In the genomic region with DNA sequence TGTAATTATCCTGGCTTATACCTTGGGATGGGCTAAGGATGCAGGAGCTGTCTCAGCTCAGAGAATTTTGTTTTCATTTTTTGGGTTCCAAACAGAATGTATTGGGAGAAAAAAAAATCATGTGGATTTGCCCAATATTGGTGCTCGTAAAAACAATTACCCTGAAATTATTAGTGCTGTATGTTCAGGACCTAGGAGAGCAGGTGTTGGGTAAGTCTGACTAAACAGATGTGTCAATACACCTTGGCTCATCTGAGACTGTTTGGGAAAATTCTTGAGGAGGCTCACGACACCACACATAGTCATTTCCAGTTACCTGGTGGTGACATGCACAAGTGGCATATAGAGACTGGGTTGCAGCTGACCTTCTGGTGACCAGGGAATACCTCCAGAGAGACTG, we compare ENCODE assay signal across 21 cellular contexts.
"Had no signal": no experiment of that assay in that cellular context is flagged by ENCODE, and none has a peak within 500 bp of the region (broad histone marks: within the 10 kb centered on the region; RNA-seq: fewer than 3 reads in every experiment).

No MANE protein-coding gene starts in this region.

- H3K36me3 ChIP-seq: cardiac muscle cell, tibial nerve, uterus had no signal

- DNase-seq: activated B cell treated with CpG ODN at 0.5 μM for 24 hours; activated CD4-positive, alpha-beta memory T cell treated with anti-CD3 and anti-CD28 coated beads for 36 hours; activated CD4-positive, alpha-beta T cell treated with anti-CD3 and anti-CD28 coated beads for 4 hours; activated T-cell treated with anti-CD3 and anti-CD28 coated beads for 4 hours; dermis blood vessel endothelial cell; effector memory CD8-positive, alpha-beta T cell; foreskin fibroblast; glutamatergic neuron; hypothalamus; kidney; stimulated activated CD4-positive, alpha-beta T cell treated with anti-CD3 and anti-CD28 coated beads, Interleukin-12 subunit alpha, Interleukin-12 subunit beta, amount 100 ng/mL, for 4 hours; stimulated activated CD4-positive, alpha-beta T cell treated with anti-CD3 and anti-CD28 coated beads, Interleukin-2, amount 100 ng/mL, for 24 hours; stimulated activated naive CD8-positive, alpha-beta T cell treated with anti-CD3 and anti-CD28 coated beads, Interleukin-15, Interleukin-2, amounts not matched to agents 100 U/mL and 50 U/mL, for 24 hours; uterus had no signal

- H3K27me3 Mint-ChIP-seq: activated B cell treated with CpG ODN at 0.5 μM for 24 hours; activated CD4-positive, alpha-beta memory T cell treated with anti-CD3 and anti-CD28 coated beads for 36 hours; activated naive CD8-positive, alpha-beta T cell; effector memory CD8-positive, alpha-beta T cell; progenitor cell of endocrine pancreas had no signal

- H3K4me1 Mint-ChIP-seq: activated B cell treated with CpG ODN at 0.5 μM for 24 hours, neural crest cell had no signal

- H3K4me1 ChIP-seq: tibial nerve, uterus had no signal

- H3K27me3 ChIP-seq: cardiac muscle cell, tibial nerve, uterus had no signal

- H3K27ac Mint-ChIP-seq: activated B cell treated with CpG ODN at 0.5 μM for 24 hours; activated CD4-positive, alpha-beta memory T cell treated with anti-CD3 and anti-CD28 coated beads for 36 hours; activated naive CD8-positive, alpha-beta T cell; activated T-helper 1 cell treated with anti-CD3 and anti-CD28 coated beads, Interleukin-12 subunit alpha, Interleukin-12 subunit beta, Interleukin-2, Interleukin-4 antibody, amounts not matched to agents 30 ng/mL and 10 ng/mL and 1 ng/mL, durations not matched to agents 14 hours and 24 hours and 36 hours; effector memory CD8-positive, alpha-beta T cell; progenitor cell of endocrine pancreas had no signal

- H3K9me3 Mint-ChIP-seq: activated B cell treated with CpG ODN at 0.5 μM for 24 hours; activated T-helper 1 cell treated with anti-CD3 and anti-CD28 coated beads, Interleukin-12 subunit alpha, Interleukin-12 subunit beta, Interleukin-2, Interleukin-4 antibody, amounts not matched to agents 30 ng/mL and 10 ng/mL and 1 ng/mL, durations not matched to agents 14 hours and 24 hours and 36 hours; neural crest cell had no signal

- H3K9me3 ChIP-seq: tibial nerve, uterus had no signal

- H3K4me3 Mint-ChIP-seq: activated B cell treated with CpG ODN at 0.5 μM for 24 hours; activated CD4-positive, alpha-beta memory T cell treated with anti-CD3 and anti-CD28 coated beads for 36 hours; activated naive CD8-positive, alpha-beta T cell; activated T-helper 1 cell treated with anti-CD3 and anti-CD28 coated beads, Interleukin-12 subunit alpha, Interleukin-12 subunit beta, Interleukin-2, Interleukin-4 antibody, amounts not matched to agents 30 ng/mL and 10 ng/mL and 1 ng/mL, durations not matched to agents 14 hours and 24 hours and 36 hours; effector memory CD8-positive, alpha-beta T cell; neural crest cell had no signal

- H3K27ac ChIP-seq: cardiac muscle cell, epithelial cell of prostate, tibial nerve, uterus had no signal

- H3K4me3 ChIP-seq: cardiac muscle cell, tibial nerve, uterus had no signal

- H3K36me3 Mint-ChIP-seq: activated CD4-positive, alpha-beta memory T cell treated with anti-CD3 and anti-CD28 coated beads for 36 hours; activated naive CD8-positive, alpha-beta T cell had no signal
